ENCODE assay signal across 24 cellular contexts in genomic region chr7:151801291-151801690, GRCh38.
"Had no signal": no experiment of that assay in that cellular context is flagged by ENCODE, and none has a peak within 500 bp of the region (broad histone marks: within the 10 kb centered on the region; RNA-seq: fewer than 3 reads in every experiment).

No MANE protein-coding gene starts in this region.

- H3K4me3 ChIP-seq: coronary artery, gastrocnemius medialis, heart left ventricle, prostate gland, right atrium auricular region, sigmoid colon, thoracic aorta, transverse colon, vagina had no signal

- H3K27ac ChIP-seq: coronary artery, epithelial cell of prostate, gastrocnemius medialis, heart left ventricle, prostate gland, right atrium auricular region, sigmoid colon, thoracic aorta, transverse colon, vagina had no signal

- H3K4me1 ChIP-seq: prostate gland had no signal

- H3K9me3 ChIP-seq: gastrocnemius medialis, heart left ventricle, prostate gland, right atrium auricular region, sigmoid colon, thoracic aorta, transverse colon, vagina had no signal

- ATAC-seq: esophagus mucosa; gastrocnemius medialis; heart left ventricle; naive thymus-derived CD8-positive, alpha-beta T cell; stimulated activated naive B cell treated with anti-CD40 and anti-IgM and Interleukin-4, amounts not matched to agents 10 μg/mL and 1 μg/mL and 100 μg/mL, for 72 hours had no signal

- H3K27ac Mint-ChIP-seq: endodermal cell; nephron progenitor cell; stimulated activated naive B cell treated with anti-CD40 and anti-IgM and Interleukin-4, amounts not matched to agents 10 μg/mL and 1 μg/mL and 100 μg/mL, for 72 hours; stimulated activated naive CD8-positive, alpha-beta T cell treated with anti-CD3 and anti-CD28 coated beads, Interleukin-15, Interleukin-2, amounts not matched to agents 100 ng/mL and 50 ng/mL, for 24 hours had no signal

- H3K9me3 Mint-ChIP-seq: endodermal cell; naive thymus-derived CD8-positive, alpha-beta T cell; stimulated activated naive B cell treated with anti-CD40 and anti-IgM and Interleukin-4, amounts not matched to agents 10 μg/mL and 1 μg/mL and 100 μg/mL, for 72 hours; stimulated activated naive CD8-positive, alpha-beta T cell treated with anti-CD3 and anti-CD28 coated beads, Interleukin-15, Interleukin-2, amounts not matched to agents 100 ng/mL and 50 ng/mL, for 24 hours had no signal

- H3K4me3 Mint-ChIP-seq: endodermal cell; naive thymus-derived CD8-positive, alpha-beta T cell; nephron progenitor cell; stimulated activated naive B cell treated with anti-CD40 and anti-IgM and Interleukin-4, amounts not matched to agents 10 μg/mL and 1 μg/mL and 100 μg/mL, for 72 hours; stimulated activated naive CD8-positive, alpha-beta T cell treated with anti-CD3 and anti-CD28 coated beads, Interleukin-15, Interleukin-2, amounts not matched to agents 100 ng/mL and 50 ng/mL, for 24 hours had no signal

- H3K27me3 ChIP-seq: gastrocnemius medialis, heart left ventricle, right atrium auricular region, sigmoid colon, transverse colon, vagina had no signal

- DNase-seq: central memory CD4-positive, alpha-beta T cell; dermis blood vessel endothelial cell; endodermal cell; foreskin fibroblast; gastrocnemius medialis; heart left ventricle; hippocampal formation; kidney glomerular epithelial cell; mammary epithelial cell; naive thymus-derived CD8-positive, alpha-beta T cell; nephron progenitor cell; nucleus accumbens; sigmoid colon; stimulated activated CD4-positive, alpha-beta T cell treated with anti-CD3 and anti-CD28 coated beads, Interleukin-4, amount 100 ng/mL, for 4 hours; stimulated activated naive B cell treated with anti-CD40 and anti-IgM and Interleukin-4, amounts not matched to agents 10 μg/mL and 1 μg/mL and 100 μg/mL, for 72 hours; transverse colon had no signal

- H3K36me3 ChIP-seq: gastrocnemius medialis, heart left ventricle, prostate gland, right atrium auricular region, sigmoid colon, thoracic aorta, transverse colon, vagina had no signal

- H3K27me3 Mint-ChIP-seq: naive thymus-derived CD8-positive, alpha-beta T cell; stimulated activated naive B cell treated with anti-CD40 and anti-IgM and Interleukin-4, amounts not matched to agents 10 μg/mL and 1 μg/mL and 100 μg/mL, for 72 hours; stimulated activated naive CD8-positive, alpha-beta T cell treated with anti-CD3 and anti-CD28 coated beads, Interleukin-15, Interleukin-2, amounts not matched to agents 100 ng/mL and 50 ng/mL, for 24 hours had no signal
